16 cellular contexts compared by ENCODE assay signal in genomic region chr22:46795140-46795539, GRCh38.
"Had no signal": no experiment of that assay in that cellular context is flagged by ENCODE, and none has a peak within 500 bp of the region (broad histone marks: within the 10 kb centered on the region; RNA-seq: fewer than 3 reads in every experiment).

No MANE protein-coding gene starts in this region.

- H3K9me3 Mint-ChIP-seq: activated naive CD8-positive, alpha-beta T cell treated with anti-CD3 and anti-CD28 coated beads for 36 hours; activated T-cell treated with anti-CD3 and anti-CD28 coated beads, Interleukin-2, amount 50 U/mL, for 72 hours; central memory CD8-positive, alpha-beta T cell; mesothelial cell of epicardium; neural progenitor cell; stimulated activated naive CD8-positive, alpha-beta T cell treated with anti-CD3 and anti-CD28 coated beads, Interleukin-15, amount 100 ng/mL, for 72 hours had no signal

- H3K9me3 ChIP-seq: body of pancreas, ovary, SK-N-SH had no signal

- H3K27me3 ChIP-seq: body of pancreas, neural progenitor cell, ovary had no signal

- H3K4me3 Mint-ChIP-seq: activated naive CD8-positive, alpha-beta T cell treated with anti-CD3 and anti-CD28 coated beads for 36 hours; activated T-cell treated with anti-CD3 and anti-CD28 coated beads, Interleukin-2, amount 50 U/mL, for 72 hours; central memory CD8-positive, alpha-beta T cell; mesothelial cell of epicardium; neural progenitor cell; stimulated activated naive CD8-positive, alpha-beta T cell treated with anti-CD3 and anti-CD28 coated beads, Interleukin-15, amount 100 ng/mL, for 72 hours had no signal

- H3K4me1 ChIP-seq: neural progenitor cell had no signal

- DNase-seq: activated CD4-positive, alpha-beta T cell treated with anti-CD3 and anti-CD28 coated beads for 48 hours; activated gamma-delta T cell; activated naive CD8-positive, alpha-beta T cell treated with anti-CD3 and anti-CD28 coated beads for 36 hours; activated T-cell treated with anti-CD3 and anti-CD28 coated beads, Interleukin-2, amount 50 U/mL, for 72 hours; body of pancreas; foreskin fibroblast; kidney glomerular epithelial cell; ovary; SK-N-SH; stimulated activated CD4-positive, alpha-beta T cell treated with anti-CD3 and anti-CD28 coated beads, Interleukin-1b, Interleukin-23, amount 100 ng/mL, for 48 hours; stimulated activated naive CD8-positive, alpha-beta T cell treated with anti-CD3 and anti-CD28 coated beads, Interleukin-15, amount 100 ng/mL, for 72 hours had no signal

- H3K27me3 Mint-ChIP-seq: activated naive CD8-positive, alpha-beta T cell treated with anti-CD3 and anti-CD28 coated beads for 36 hours; central memory CD8-positive, alpha-beta T cell; stimulated activated naive CD8-positive, alpha-beta T cell treated with anti-CD3 and anti-CD28 coated beads, Interleukin-15, amount 100 ng/mL, for 72 hours had no signal

- ATAC-seq: activated T-cell treated with anti-CD3 and anti-CD28 coated beads, Interleukin-2, amount 50 U/mL, for 72 hours; body of pancreas; sciatic nerve; stimulated activated naive CD8-positive, alpha-beta T cell treated with anti-CD3 and anti-CD28 coated beads, Interleukin-15, amount 100 ng/mL, for 72 hours had no signal

- H3K27ac Mint-ChIP-seq: activated naive CD8-positive, alpha-beta T cell treated with anti-CD3 and anti-CD28 coated beads for 36 hours; activated T-cell treated with anti-CD3 and anti-CD28 coated beads, Interleukin-2, amount 50 U/mL, for 72 hours; mesothelial cell of epicardium had no signal

- H3K36me3 ChIP-seq: neural progenitor cell, ovary had no signal

- H3K4me3 ChIP-seq: body of pancreas, coronary artery, neural progenitor cell, ovary had no signal

- H3K27ac ChIP-seq: body of pancreas, coronary artery, neural progenitor cell, ovary had no signal

- H3K4me1 Mint-ChIP-seq: mesothelial cell of epicardium had no signal
